In the genomic region with DNA sequence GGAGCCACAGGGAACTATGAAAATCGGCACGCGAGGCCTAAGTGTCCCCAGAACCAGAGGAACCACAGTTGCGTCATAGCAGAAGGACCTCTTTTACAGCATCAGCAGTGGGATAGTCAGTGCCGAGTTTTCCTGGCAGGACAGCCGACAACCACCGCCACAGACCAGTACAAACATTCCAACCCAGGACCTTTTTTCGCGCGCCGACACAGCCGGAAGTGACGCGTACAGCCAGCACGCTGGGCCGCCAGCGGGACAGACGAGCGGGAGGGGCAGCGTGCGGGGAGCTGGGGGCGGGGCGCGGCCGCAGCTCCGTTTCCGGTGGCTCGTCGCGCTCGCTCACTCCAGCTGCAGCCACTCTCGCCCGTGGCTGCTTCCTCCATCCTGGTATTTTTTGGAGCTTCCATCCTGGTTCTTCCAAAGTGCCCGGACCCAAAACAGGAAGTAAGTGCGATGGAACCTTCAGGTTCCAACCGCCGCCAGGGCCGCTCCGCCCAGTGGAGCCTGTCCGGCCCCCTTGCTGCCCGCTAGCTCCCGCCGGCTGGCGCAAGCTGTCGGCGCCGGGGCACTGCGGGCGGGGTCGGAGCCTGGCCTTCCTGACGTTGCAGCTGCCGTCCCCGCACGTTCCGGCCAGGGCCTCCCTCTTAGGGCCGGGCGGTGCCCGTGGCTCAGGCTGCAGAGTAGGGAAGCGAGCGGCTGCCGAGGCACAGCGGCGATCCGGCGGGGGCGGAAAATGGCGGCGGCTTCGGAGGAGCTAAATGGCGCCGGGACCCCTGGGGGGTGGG, we compare ENCODE assay signal across 1 cellular context.
TF ChIP-seq lines count a peak whose summit lies in the region.

A gene with protein sequence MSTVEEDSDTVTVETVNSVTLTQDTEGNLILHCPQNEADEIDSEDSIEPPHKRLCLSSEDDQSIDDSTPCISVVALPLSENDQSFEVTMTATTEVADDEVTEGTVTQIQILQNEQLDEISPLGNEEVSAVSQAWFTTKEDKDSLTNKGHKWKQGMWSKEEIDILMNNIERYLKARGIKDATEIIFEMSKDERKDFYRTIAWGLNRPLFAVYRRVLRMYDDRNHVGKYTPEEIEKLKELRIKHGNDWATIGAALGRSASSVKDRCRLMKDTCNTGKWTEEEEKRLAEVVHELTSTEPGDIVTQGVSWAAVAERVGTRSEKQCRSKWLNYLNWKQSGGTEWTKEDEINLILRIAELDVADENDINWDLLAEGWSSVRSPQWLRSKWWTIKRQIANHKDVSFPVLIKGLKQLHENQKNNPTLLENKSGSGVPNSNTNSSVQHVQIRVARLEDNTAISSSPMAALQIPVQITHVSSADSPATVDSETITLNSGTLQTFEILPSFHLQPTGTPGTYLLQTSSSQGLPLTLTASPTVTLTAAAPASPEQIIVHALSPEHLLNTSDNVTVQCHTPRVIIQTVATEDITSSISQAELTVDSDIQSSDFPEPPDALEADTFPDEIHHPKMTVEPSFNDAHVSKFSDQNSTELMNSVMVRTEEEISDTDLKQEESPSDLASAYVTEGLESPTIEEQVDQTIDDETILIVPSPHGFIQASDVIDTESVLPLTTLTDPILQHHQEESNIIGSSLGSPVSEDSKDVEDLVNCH (plus strand): TSS at position 342 of the 785 bp plus-strand sequence. CDS start 12,489 bp downstream, outside the sequence.

TF ChIP-seq in SK-N-SH, 30 proteins besides CTCF, POLR2A, EP300 and RAD21 (continued from another document):
- TF ChIP-seq SIN3A (IDR thresholded peaks at IDR 0.05; ENCODE audit: borderline replicate concordance, low read depth, low read length) (peak; percentile 15; the same call in 1 of the 2 replicates), EZH2phosphoT487 (IDR thresholded peaks at IDR 0.05; ENCODE audit: borderline replicate concordance, low read depth) (no peak), FOXM1 (IDR thresholded peaks at IDR 0.05; ENCODE audit: low read depth) (peak; percentile 18; the same call in 1 of the 2 replicates), GABPA (IDR thresholded peaks at IDR 0.05; ENCODE audit: low read depth) (peak; percentile 89), FOSL2 (IDR thresholded peaks at IDR 0.05; ENCODE audit: borderline replicate concordance, low read depth) (no peak), TAF1 (IDR thresholded peaks at IDR 0.05; ENCODE audit: borderline replicate concordance, low read depth, low read length) (peak; percentile 89), NFIC (IDR thresholded peaks at IDR 0.05; ENCODE audit: borderline replicate concordance) (no peak; the same call in 1 of the 2 replicates), SMC3 (IDR thresholded peaks at IDR 0.05; ENCODE audit: low read depth, low read length) (no peak), YY1 (IDR thresholded peaks at IDR 0.05; ENCODE audit: low read depth) (peak; percentile 97), RCOR1 (IDR thresholded peaks at IDR 0.05; ENCODE audit: low read length) (peak; percentile 33), TCF12 (IDR thresholded peaks at IDR 0.05) (peak; percentile 54), ELF1 (IDR thresholded peaks at IDR 0.05) (peak; percentile 99), RXRA (IDR thresholded peaks at IDR 0.05; ENCODE audit: borderline replicate concordance, low read depth) (no peak), POLR2AphosphoS5 (IDR thresholded peaks at IDR 0.05; ENCODE audit: low read depth, low read length) (peak; percentile 88), MEF2A (IDR thresholded peaks at IDR 0.05; ENCODE audit: borderline replicate concordance, low read depth) (0 out of 2 replicates have a peak, but pooled peaks have one; percentile 19), FOXJ3 (CRISPR knock-in tag; IDR thresholded peaks at IDR 0.05) (0 out of 2 replicates have a peak, but pooled peaks have one; percentile 49)
- TF ChIP-seq, protein P1, sequence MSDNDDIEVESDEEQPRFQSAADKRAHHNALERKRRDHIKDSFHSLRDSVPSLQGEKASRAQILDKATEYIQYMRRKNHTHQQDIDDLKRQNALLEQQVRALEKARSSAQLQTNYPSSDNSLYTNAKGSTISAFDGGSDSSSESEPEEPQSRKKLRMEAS (IDR thresholded peaks at IDR 0.05; ENCODE audit: low read depth) = peak; percentile 95
- TF ChIP-seq, protein P2, sequence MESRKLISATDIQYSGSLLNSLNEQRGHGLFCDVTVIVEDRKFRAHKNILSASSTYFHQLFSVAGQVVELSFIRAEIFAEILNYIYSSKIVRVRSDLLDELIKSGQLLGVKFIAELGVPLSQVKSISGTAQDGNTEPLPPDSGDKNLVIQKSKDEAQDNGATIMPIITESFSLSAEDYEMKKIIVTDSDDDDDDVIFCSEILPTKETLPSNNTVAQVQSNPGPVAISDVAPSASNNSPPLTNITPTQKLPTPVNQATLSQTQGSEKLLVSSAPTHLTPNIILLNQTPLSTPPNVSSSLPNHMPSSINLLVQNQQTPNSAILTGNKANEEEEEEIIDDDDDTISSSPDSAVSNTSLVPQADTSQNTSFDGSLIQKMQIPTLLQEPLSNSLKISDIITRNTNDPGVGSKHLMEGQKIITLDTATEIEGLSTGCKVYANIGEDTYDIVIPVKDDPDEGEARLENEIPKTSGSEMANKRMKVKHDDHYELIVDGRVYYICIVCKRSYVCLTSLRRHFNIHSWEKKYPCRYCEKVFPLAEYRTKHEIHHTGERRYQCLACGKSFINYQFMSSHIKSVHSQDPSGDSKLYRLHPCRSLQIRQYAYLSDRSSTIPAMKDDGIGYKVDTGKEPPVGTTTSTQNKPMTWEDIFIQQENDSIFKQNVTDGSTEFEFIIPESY (IDR thresholded peaks at IDR 0.05; ENCODE audit: borderline replicate concordance, low read depth) = 0 out of 2 replicates have a peak, but pooled peaks have one; percentile 9
- TF ChIP-seq, protein P3, sequence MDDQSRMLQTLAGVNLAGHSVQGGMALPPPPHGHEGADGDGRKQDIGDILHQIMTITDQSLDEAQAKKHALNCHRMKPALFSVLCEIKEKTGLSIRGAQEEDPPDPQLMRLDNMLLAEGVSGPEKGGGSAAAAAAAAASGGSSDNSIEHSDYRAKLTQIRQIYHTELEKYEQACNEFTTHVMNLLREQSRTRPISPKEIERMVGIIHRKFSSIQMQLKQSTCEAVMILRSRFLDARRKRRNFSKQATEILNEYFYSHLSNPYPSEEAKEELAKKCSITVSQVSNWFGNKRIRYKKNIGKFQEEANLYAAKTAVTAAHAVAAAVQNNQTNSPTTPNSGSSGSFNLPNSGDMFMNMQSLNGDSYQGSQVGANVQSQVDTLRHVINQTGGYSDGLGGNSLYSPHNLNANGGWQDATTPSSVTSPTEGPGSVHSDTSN (IDR thresholded peaks at IDR 0.05) = no peak
- TF ChIP-seq, protein P4, sequence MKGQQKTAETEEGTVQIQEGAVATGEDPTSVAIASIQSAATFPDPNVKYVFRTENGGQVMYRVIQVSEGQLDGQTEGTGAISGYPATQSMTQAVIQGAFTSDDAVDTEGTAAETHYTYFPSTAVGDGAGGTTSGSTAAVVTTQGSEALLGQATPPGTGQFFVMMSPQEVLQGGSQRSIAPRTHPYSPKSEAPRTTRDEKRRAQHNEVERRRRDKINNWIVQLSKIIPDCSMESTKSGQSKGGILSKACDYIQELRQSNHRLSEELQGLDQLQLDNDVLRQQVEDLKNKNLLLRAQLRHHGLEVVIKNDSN (IDR thresholded peaks at IDR 0.05; ENCODE audit: borderline replicate concordance, low read depth) = peak; percentile 39; the same call in 1 of the 2 replicates
